ENCODE assay signal across 35 cellular contexts in the genomic region with DNA sequence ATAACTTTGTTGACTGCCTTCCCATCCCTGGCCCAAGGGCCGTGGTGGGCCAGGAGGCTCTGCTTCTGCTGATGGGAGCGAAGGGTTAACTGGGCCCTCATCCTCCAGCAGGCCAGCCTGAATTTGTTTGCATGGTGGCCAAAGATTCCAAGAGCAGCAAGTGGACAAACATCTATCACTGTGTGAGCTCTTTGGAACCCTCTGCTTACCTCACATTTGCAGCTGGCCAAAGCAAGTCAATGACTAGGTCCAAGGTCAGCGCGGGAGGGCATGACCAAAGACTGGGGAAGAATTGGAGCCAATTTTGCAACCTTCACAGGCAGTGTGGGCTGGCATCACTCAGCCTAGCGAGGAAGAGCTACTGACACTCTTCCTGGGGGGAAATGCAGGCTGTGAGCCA.
"Had no signal": no experiment of that assay in that cellular context is flagged by ENCODE, and none has a peak within 500 bp of the region (broad histone marks: within the 10 kb centered on the region; RNA-seq: fewer than 3 reads in every experiment).

No MANE protein-coding gene starts in this region.

- DNase-seq: activated B cell treated with CpG ODN at 0.5 μM for 24 hours; activated CD4-positive, alpha-beta T cell treated with anti-CD3 and anti-CD28 coated beads, Interleukin-2, amount 10 ng/mL, durations not matched to agents 24 days and 14 days; activated CD4-positive, alpha-beta T cell treated with anti-CD3 and anti-CD28 coated beads, Interleukin-2, amount 50 U/mL, for 4 hours; activated CD8-positive, alpha-beta T cell treated with anti-CD3 and anti-CD28 coated beads for 36 hours; activated effector memory CD4-positive, alpha-beta T cell treated with anti-CD3 and anti-CD28 coated beads, Interleukin-2, amount 50 U/mL, for 16 hours; activated naive CD4-positive, alpha-beta T cell; activated naive CD4-positive, alpha-beta T cell treated with anti-CD3 and anti-CD28 coated beads, Interleukin-2, amount 50 U/mL, for 16 hours; activated naive CD8-positive, alpha-beta T cell treated with anti-CD3 and anti-CD28 coated beads for 36 hours; activated T-cell treated with anti-CD3 and anti-CD28 coated beads, Interleukin-2, amount 50 U/mL, for 1 hour; activated T-cell treated with anti-CD3 and anti-CD28 coated beads, Interleukin-2, amount 50 U/mL, for 72 hours; amygdala; caudate nucleus; cerebellar nuclear complex; NCI-H1105; NCI-H1417 treated with DMSO at 0.1 percent for 48 hours; NCI-H1930; NCI-H2081 treated with DMSO at 0.1 percent for 48 hours; NCI-H510A; NCI-H526; NCI-H748 treated with DMSO at 0.1 percent for 48 hours; NK-92 treated with Interleukin-12 subunit alpha and Interleukin-12 subunit beta, amount 100 ng/mL, for 24 hours; PC-3; Peyer's patch; RPMI8226; SHP77 treated with DMSO at 0.1 percent for 48 hours; SK-N-SH; T-cell; T-helper 17 cell had no signal

- H3K4me1 Mint-ChIP-seq: activated B cell treated with CpG ODN at 0.5 μM for 24 hours; activated CD4-positive, alpha-beta T cell treated with anti-CD3 and anti-CD28 coated beads, Interleukin-2, amount 10 ng/mL, durations not matched to agents 24 days and 14 days; activated naive CD8-positive, alpha-beta T cell treated with anti-CD3 and anti-CD28 coated beads for 36 hours; activated T-helper 17 cell treated with anti-CD3 and anti-CD28 coated beads, Interleukin-2, amount 50 U/mL, for 72 hours; T-cell; T-helper 17 cell had no signal

- H3K4me3 ChIP-seq: ascending aorta, body of pancreas, K562, Peyer's patch, SJSA1 had no signal

- H3K27ac ChIP-seq: ascending aorta, body of pancreas, Peyer's patch, SJSA1, VCaP had no signal

- H3K9me3 ChIP-seq: ascending aorta, body of pancreas, Peyer's patch, SJSA1, SK-N-SH had no signal

- H3K36me3 ChIP-seq: ascending aorta, Peyer's patch, SJSA1 had no signal

- H3K27me3 ChIP-seq: ascending aorta, body of pancreas, Peyer's patch, SJSA1 had no signal

- H3K9ac ChIP-seq: SK-N-SH had no signal

- ATAC-seq: activated CD8-positive, alpha-beta T cell treated with anti-CD3 and anti-CD28 coated beads for 36 hours; activated T-cell treated with anti-CD3 and anti-CD28 coated beads, Interleukin-2, amount 50 U/mL, for 72 hours; activated T-helper 17 cell treated with anti-CD3 and anti-CD28 coated beads, Interleukin-2, amount 50 U/mL, for 72 hours; body of pancreas; K562; PC-3; T-cell; T-helper 17 cell had no signal

- H3K4me1 ChIP-seq: ascending aorta, body of pancreas, Peyer's patch, SJSA1 had no signal

- H3K4me2 ChIP-seq: SK-N-SH had no signal

- H3K36me3 Mint-ChIP-seq: activated naive CD8-positive, alpha-beta T cell treated with anti-CD3 and anti-CD28 coated beads for 36 hours; T-cell had no signal

- H3K9me3 Mint-ChIP-seq: activated B cell treated with CpG ODN at 0.5 μM for 24 hours; activated CD4-positive, alpha-beta T cell treated with anti-CD3 and anti-CD28 coated beads, Interleukin-2, amount 10 ng/mL, durations not matched to agents 24 days and 14 days; activated CD8-positive, alpha-beta T cell treated with anti-CD3 and anti-CD28 coated beads for 36 hours; activated naive CD8-positive, alpha-beta T cell treated with anti-CD3 and anti-CD28 coated beads for 36 hours; activated T-cell treated with anti-CD3 and anti-CD28 coated beads, Interleukin-2, amount 50 U/mL, for 72 hours; activated T-helper 17 cell treated with anti-CD3 and anti-CD28 coated beads, Interleukin-2, amount 50 U/mL, for 72 hours; T-cell had no signal

- H3K4me3 Mint-ChIP-seq: activated B cell treated with CpG ODN at 0.5 μM for 24 hours; activated CD4-positive, alpha-beta T cell treated with anti-CD3 and anti-CD28 coated beads, Interleukin-2, amount 10 ng/mL, durations not matched to agents 24 days and 14 days; activated CD8-positive, alpha-beta T cell treated with anti-CD3 and anti-CD28 coated beads for 36 hours; activated naive CD8-positive, alpha-beta T cell treated with anti-CD3 and anti-CD28 coated beads for 36 hours; activated T-cell treated with anti-CD3 and anti-CD28 coated beads, Interleukin-2, amount 50 U/mL, for 72 hours; activated T-helper 17 cell treated with anti-CD3 and anti-CD28 coated beads, Interleukin-2, amount 50 U/mL, for 72 hours; T-cell; T-helper 17 cell had no signal

- H3K27me3 Mint-ChIP-seq: activated B cell treated with CpG ODN at 0.5 μM for 24 hours; activated CD4-positive, alpha-beta T cell treated with anti-CD3 and anti-CD28 coated beads, Interleukin-2, amount 10 ng/mL, durations not matched to agents 24 days and 14 days; activated CD8-positive, alpha-beta T cell treated with anti-CD3 and anti-CD28 coated beads for 36 hours; activated naive CD8-positive, alpha-beta T cell treated with anti-CD3 and anti-CD28 coated beads for 36 hours; activated T-helper 17 cell treated with anti-CD3 and anti-CD28 coated beads, Interleukin-2, amount 50 U/mL, for 72 hours; T-helper 17 cell had no signal

- H3K27ac Mint-ChIP-seq: activated B cell treated with CpG ODN at 0.5 μM for 24 hours; activated CD4-positive, alpha-beta T cell treated with anti-CD3 and anti-CD28 coated beads, Interleukin-2, amount 10 ng/mL, durations not matched to agents 24 days and 14 days; activated CD8-positive, alpha-beta T cell treated with anti-CD3 and anti-CD28 coated beads for 36 hours; activated naive CD8-positive, alpha-beta T cell treated with anti-CD3 and anti-CD28 coated beads for 36 hours; activated T-cell treated with anti-CD3 and anti-CD28 coated beads, Interleukin-2, amount 50 U/mL, for 72 hours; activated T-helper 17 cell treated with anti-CD3 and anti-CD28 coated beads, Interleukin-2, amount 50 U/mL, for 72 hours; T-cell; T-helper 17 cell had no signal

- FAIRE-seq: bronchial epithelial cell, K562 had no signal
